1 cellular context compared by ENCODE assay signal in the genomic region with DNA sequence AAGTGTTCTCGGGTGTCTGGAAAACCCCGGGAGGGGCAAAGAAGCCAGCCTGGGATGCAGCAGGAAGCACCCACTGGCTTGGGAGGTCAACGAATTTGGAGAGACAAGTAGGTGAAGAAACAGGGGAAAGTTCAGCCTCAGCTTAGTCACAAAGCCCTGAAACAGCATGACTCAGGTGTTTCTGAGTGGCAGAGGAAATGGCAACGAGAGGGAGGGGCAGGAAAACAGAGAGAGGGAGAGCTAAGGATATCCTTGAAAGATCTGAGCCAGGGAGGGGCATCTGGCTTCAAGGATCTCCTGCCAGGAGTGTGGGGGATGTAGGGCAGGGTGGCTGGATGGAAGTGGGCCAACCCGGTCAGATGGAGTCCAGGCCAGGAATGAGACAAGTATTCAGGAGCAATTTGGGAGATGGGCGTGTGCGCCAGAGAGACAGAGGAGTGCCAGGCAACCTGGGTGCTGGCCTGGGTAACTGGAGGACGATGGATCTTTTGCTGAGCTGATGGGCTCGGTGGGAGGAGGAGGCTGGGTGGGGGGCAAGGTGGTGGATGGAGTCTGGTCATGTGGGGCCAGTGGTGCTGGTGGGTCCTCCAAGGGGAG.
TF ChIP-seq lines count a peak whose summit lies in the region.

No MANE protein-coding gene starts in this region.

TF ChIP-seq in GM23338, 12 proteins besides CTCF, POLR2A, EP300 and RAD21:
- TF ChIP-seq, protein P1, sequence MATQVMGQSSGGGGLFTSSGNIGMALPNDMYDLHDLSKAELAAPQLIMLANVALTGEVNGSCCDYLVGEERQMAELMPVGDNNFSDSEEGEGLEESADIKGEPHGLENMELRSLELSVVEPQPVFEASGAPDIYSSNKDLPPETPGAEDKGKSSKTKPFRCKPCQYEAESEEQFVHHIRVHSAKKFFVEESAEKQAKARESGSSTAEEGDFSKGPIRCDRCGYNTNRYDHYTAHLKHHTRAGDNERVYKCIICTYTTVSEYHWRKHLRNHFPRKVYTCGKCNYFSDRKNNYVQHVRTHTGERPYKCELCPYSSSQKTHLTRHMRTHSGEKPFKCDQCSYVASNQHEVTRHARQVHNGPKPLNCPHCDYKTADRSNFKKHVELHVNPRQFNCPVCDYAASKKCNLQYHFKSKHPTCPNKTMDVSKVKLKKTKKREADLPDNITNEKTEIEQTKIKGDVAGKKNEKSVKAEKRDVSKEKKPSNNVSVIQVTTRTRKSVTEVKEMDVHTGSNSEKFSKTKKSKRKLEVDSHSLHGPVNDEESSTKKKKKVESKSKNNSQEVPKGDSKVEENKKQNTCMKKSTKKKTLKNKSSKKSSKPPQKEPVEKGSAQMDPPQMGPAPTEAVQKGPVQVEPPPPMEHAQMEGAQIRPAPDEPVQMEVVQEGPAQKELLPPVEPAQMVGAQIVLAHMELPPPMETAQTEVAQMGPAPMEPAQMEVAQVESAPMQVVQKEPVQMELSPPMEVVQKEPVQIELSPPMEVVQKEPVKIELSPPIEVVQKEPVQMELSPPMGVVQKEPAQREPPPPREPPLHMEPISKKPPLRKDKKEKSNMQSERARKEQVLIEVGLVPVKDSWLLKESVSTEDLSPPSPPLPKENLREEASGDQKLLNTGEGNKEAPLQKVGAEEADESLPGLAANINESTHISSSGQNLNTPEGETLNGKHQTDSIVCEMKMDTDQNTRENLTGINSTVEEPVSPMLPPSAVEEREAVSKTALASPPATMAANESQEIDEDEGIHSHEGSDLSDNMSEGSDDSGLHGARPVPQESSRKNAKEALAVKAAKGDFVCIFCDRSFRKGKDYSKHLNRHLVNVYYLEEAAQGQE (IDR thresholded peaks at IDR 0.05; ENCODE audit: unreplicated experiment): no peak
- TF ChIP-seq EZH2phosphoT487 (IDR thresholded peaks at IDR 0.05; ENCODE audit: unreplicated experiment): no peak
- no peak for TF ChIP-seq CREB1 (CRISPR knock-in tag; IDR thresholded peaks at IDR 0.05; ENCODE audit: low read depth)
- no peak for TF ChIP-seq ZNF114 (CRISPR knock-in tag; IDR thresholded peaks at IDR 0.05)
- no peak for TF ChIP-seq STAT1 (IDR thresholded peaks at IDR 0.05; ENCODE audit: unreplicated experiment)
- TF ChIP-seq POLR2AphosphoS5 (IDR thresholded peaks at IDR 0.05; ENCODE audit: low read depth): no peak
